Comparison of ENCODE assay signal across 10 cellular contexts in the genomic region with DNA sequence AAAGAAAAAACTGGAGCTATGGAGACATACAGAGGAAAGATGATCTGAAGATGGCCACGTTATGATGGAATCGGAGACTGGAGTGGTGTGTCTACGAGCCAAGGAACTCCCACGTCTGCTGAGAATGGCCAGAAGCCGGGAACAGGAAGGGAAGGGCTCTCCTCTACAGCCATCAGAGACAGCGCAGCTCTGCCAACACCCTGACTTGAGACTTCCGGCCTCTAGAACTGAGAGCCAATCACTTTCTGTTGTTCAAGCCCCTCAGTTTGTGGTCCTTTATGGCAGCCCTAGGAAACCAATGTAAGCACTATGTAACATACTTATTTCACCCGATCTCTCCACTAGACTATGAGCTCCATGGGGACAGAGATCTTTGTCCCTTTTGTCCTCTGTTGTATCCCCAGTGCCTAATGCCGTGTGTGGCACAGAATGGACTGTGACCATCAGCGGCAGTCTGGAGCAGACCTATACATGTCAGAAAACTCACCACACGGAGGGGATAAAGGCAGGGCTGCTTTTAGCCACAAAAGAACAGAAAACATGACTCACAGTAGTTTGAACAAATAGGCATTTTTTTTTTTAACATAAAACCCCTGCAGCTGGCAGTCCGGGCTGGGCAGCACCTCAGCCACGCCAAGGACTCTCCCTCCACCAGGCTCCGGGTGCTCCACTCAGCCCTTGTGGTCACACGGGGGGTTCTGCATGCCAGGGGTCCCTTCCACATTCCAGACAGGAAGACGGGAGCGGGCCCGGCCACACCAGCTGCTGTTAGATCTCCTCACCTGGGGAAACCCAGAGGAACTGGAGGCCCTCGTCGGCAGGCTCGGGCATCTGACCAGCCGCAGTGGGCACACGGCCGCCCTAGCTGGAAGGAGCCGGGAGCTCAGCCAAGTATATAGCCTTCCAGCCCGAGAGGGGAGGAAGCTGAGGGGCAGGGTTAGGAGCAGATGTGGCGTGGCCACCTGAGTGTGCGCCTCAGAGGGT. TPM values are rescaled to one million over a fixed set of nuclear protein-coding genes. Genes with fewer than 3 reads are reported as not detected.
DNase-seq lines count a peak whose midpoint lies in the region; ATAC-seq and TF ChIP-seq lines count a peak whose summit lies in the region.
"Had no signal": no experiment of that assay in that cellular context is flagged by ENCODE, and none has a peak within 500 bp of the region (broad histone marks: within the 10 kb centered on the region; RNA-seq: fewer than 3 reads in every experiment).

No MANE protein-coding gene starts in this region.

- H4K91ac ChIP-seq in H9 (ENCODE audit: insufficient read length, low read depth, low read length) = no peak overlapping the region

- no peak overlapping the region for H3K27ac ChIP-seq in H9 (ENCODE audit: insufficient read length, low read depth, low read length)
- H3K27ac ChIP-seq in skeletal muscle tissue (ENCODE audit: low read depth, low read length) = peak overlapping the region; percentile 60
- H3K27ac ChIP-seq: epithelial cell of prostate had no signal

- intact Hi-C loops in left ventricle myocardium superior (cut with micrococcal nuclease) = loop anchor here (10.0 kb wide), 1 partner anchor 47 kb away; no protein-coding TSS in a partner anchor

- H3K27me3 ChIP-seq in H9 (ENCODE audit: insufficient read depth, low read length) = no peaks in the 10 kb centered on the region
- H3K27me3 ChIP-seq in skeletal muscle tissue (ENCODE audit: control insufficient read depth in 3 of 3, insufficient read depth in 3 of 3, low read length in 3 of 3) = no peaks in the 10 kb centered on the region

- H3K23ac ChIP-seq in H9 (ENCODE audit: insufficient read length, low read depth, low read length) = no peak overlapping the region

- peaks cover 12 to 33% (median 14%) of the 10 kb centered on the region in 3 donors for H3K36me3 ChIP-seq in skeletal muscle tissue (ENCODE audit: control insufficient read depth in 3 of 3, insufficient read depth in 3 of 3, low read length in 3 of 3)

- no peak overlapping the region for H3K4me3 ChIP-seq in skeletal muscle tissue (ENCODE audit: low read length in 3 of 3)

- H3K18ac ChIP-seq in H9 (ENCODE audit: insufficient read length, low read depth, low read length) = no peak overlapping the region

- no peak overlapping the region for H3K56ac ChIP-seq in H9 (ENCODE audit: insufficient read length, low read depth, low read length)

- no peaks in the 10 kb centered on the region for H3K79me2 ChIP-seq in H9 (ENCODE audit: insufficient read depth, low read length)

- peak overlapping the region; percentile 72 to 94 (median 84); a peak in 5 of 7 replicates for H3K27ac Mint-ChIP-seq in H9
- peak overlapping the region; percentile 25 for H3K27ac Mint-ChIP-seq in activated T-helper 17 cell treated with anti-CD3 and anti-CD28 coated beads, Interleukin-2, amount 50 U/mL, for 72 hours

- H3T11ph ChIP-seq in H9 (ENCODE audit: low read length) = no peak overlapping the region

- H3K4me1 ChIP-seq in H9 (ENCODE audit: insufficient read depth, low read length) (peaks cover 9% of the 10 kb centered on the region; the same call in 1 of the 2 replicates), skeletal muscle tissue (ENCODE audit: control insufficient read depth in 3 of 3, insufficient read depth in 3 of 3, low read length in 3 of 3) (peaks cover 0 to 4% (median 0%) of the 10 kb centered on the region in 3 donors)

- H2BK20ac ChIP-seq in H9 (ENCODE audit: low read depth, low read length, poor library complexity, severe bottlenecking) = no peak overlapping the region

- no peak overlapping the region for H3K4me2 ChIP-seq in H9 (ENCODE audit: insufficient read depth, insufficient read length, low read length)

- H2AK5ac ChIP-seq in H9 (ENCODE audit: insufficient read length, low read length) = no peak overlapping the region

- WGBS in H9 (ENCODE audit: extremely low coverage, insufficient read length, low lambda C conversion rate) = no CpG with 5 or more reads among the region's 28 CpGs

- H4K5ac ChIP-seq in H9 (ENCODE audit: insufficient read length, low read depth, low read length) = no peak overlapping the region

- peaks cover 25 to 34% of the 10 kb centered on the region in 2 experiments for H3K4me1 Mint-ChIP-seq in H9
- H3K4me1 Mint-ChIP-seq in activated T-helper 17 cell treated with anti-CD3 and anti-CD28 coated beads, Interleukin-2, amount 50 U/mL, for 72 hours = peaks cover 6% of the 10 kb centered on the region

- H2BK120ac ChIP-seq in H9 (ENCODE audit: low read depth, low read length, poor library complexity, severe bottlenecking) = no peak overlapping the region

- peak overlapping the region; percentile 12 for H2BK12ac ChIP-seq in H9 (ENCODE audit: insufficient read length, low read depth, low read length)

- H3K9ac ChIP-seq in H9 (ENCODE audit: extremely low read depth, insufficient read length, low read length) (no peak overlapping the region), skeletal muscle tissue (ENCODE audit: low read depth in 1 of 3, low read length in 3 of 3) (no peak overlapping the region)

- no peak overlapping the region for H2BK5ac ChIP-seq in H9 (ENCODE audit: insufficient read length, low read length)

- no peak overlapping the region; a peak in 1 of 5 replicates for H3K4me3 Mint-ChIP-seq in H9
- H3K4me3 Mint-ChIP-seq in activated T-helper 17 cell treated with anti-CD3 and anti-CD28 coated beads, Interleukin-2, amount 50 U/mL, for 72 hours = peak overlapping the region; percentile 39

- peaks cover 2% of the 10 kb centered on the region for H4K20me1 ChIP-seq in H9 (ENCODE audit: control insufficient read depth, insufficient read depth, insufficient read length)

- H3K9me3 ChIP-seq in H9 (ENCODE audit: control insufficient read depth, low read depth, low read length) (no peaks in the 10 kb centered on the region), skeletal muscle tissue (ENCODE audit: control insufficient read depth in 3 of 3, low read length in 3 of 3) (no peaks in the 10 kb centered on the region)

- no peaks in the 10 kb centered on the region for H3K27me3 Mint-ChIP-seq in H9 (ENCODE audit: low read depth)
- no peaks in the 10 kb centered on the region for H3K27me3 Mint-ChIP-seq in activated T-helper 17 cell treated with anti-CD3 and anti-CD28 coated beads, Interleukin-2, amount 50 U/mL, for 72 hours

- ATAC-seq in activated T-helper 17 cell treated with anti-CD3 and anti-CD28 coated beads, Interleukin-2, amount 50 U/mL, for 72 hours (replicated peaks) = peak; percentile 89
- ATAC-seq in left ventricle myocardium superior (peak; percentile 89), HG03521 (IDR thresholded peaks at IDR 0.05; ENCODE audit: unreplicated experiment) (no peak), HG03354 (IDR thresholded peaks at IDR 0.05; ENCODE audit: poor library complexity, severe bottlenecking, unreplicated experiment) (no peak)

- no peak overlapping the region for H4K8ac ChIP-seq in H9 (replicated peaks; ENCODE audit: insufficient read length, low read depth, low read length)

- H3K23me2 ChIP-seq in H9 (ENCODE audit: insufficient read length, low read depth, low read length, poor library complexity, severe bottlenecking) = no peaks in the 10 kb centered on the region

- H3K14ac ChIP-seq in H9 (ENCODE audit: insufficient read depth, low read length) = no peak overlapping the region

- H3K79me1 ChIP-seq in H9 (ENCODE audit: insufficient read depth, low read depth, low read length, poor library complexity, severe bottlenecking) = no peaks in the 10 kb centered on the region

- no peak for TF ChIP-seq CTCF in H9 (conservative IDR thresholded peaks at IDR 0.05)

- H3K9me3 Mint-ChIP-seq in H9 = no peaks in the 10 kb centered on the region
- H3K9me3 Mint-ChIP-seq in activated T-helper 17 cell treated with anti-CD3 and anti-CD28 coated beads, Interleukin-2, amount 50 U/mL, for 72 hours = no peaks in the 10 kb centered on the region

- DNase-seq in H9 (peak; percentile 30), left ventricle myocardium superior (no peak), HT-29 (ENCODE audit: low spot score) (no peak)
- DNase-seq: NCI-H2081 treated with DMSO at 0.1 percent for 48 hours, retina had no signal

- H2AFZ ChIP-seq in H9 (ENCODE audit: low read length) = no peak overlapping the region

- H3K4ac ChIP-seq in H9 (ENCODE audit: low read depth, low read length) = no peak overlapping the region

- peaks cover 0 to 42% (median 36%) of the 10 kb centered on the region in 3 experiments; a peak in 6 of 7 replicates for H3K36me3 Mint-ChIP-seq in H9 (ENCODE audit: insufficient read depth in 1 of 3, low read depth in 3 of 3)
- peaks cover 53% of the 10 kb centered on the region for H3K36me3 Mint-ChIP-seq in activated T-helper 17 cell treated with anti-CD3 and anti-CD28 coated beads, Interleukin-2, amount 50 U/mL, for 72 hours (ENCODE audit: low read depth)

- H2BK15ac ChIP-seq in H9 (ENCODE audit: low read depth, low read length) = no peak overlapping the region

RNA-seq across cellular contexts. Expression of gene MXD3, which starts 16.1 kb away (rescaled TPM):
- total RNA-seq in H9 (2021) (9.8 and 10.9 TPM in 2 replicates), left ventricle myocardium superior (1.7 TPM), skeletal muscle tissue (5.7 TPM)
- 10 to 100 TPM; 21.9 to 26.0 TPM for total RNA-seq in activated T-helper 17 cell treated with anti-CD3 and anti-CD28 coated beads, Interleukin-2, amount 50 U/mL, for 72 hours
- 55.7 and 75.5 TPM in 2 replicates for total RNA-seq in HT-29 (2014; rRNA removed; shearing (Covaris generic))

RNA-seq across cellular contexts. Expression of gene LMAN2, which starts 23.6 kb away (rescaled TPM):
- 105 and 106 TPM in 2 replicates for total RNA-seq in H9 (2021)
- 100 to 1,000 TPM in 1 of 2 donors, 10 to 100 TPM in 1; 94.3 to 122 TPM for total RNA-seq in activated T-helper 17 cell treated with anti-CD3 and anti-CD28 coated beads, Interleukin-2, amount 50 U/mL, for 72 hours
- 61.2 TPM for total RNA-seq in left ventricle myocardium superior
- total RNA-seq in skeletal muscle tissue = 124 TPM
- total RNA-seq in HT-29 (2014; rRNA removed; shearing (Covaris generic)) = 234 and 262 TPM in 2 replicates

RNA-seq across cellular contexts. Expression of gene PRELID1, which starts 24.2 kb away (rescaled TPM):
- total RNA-seq in H9 (2021) (212 and 213 TPM in 2 replicates), left ventricle myocardium superior (35.2 TPM), skeletal muscle tissue (39.1 TPM)
- total RNA-seq in activated T-helper 17 cell treated with anti-CD3 and anti-CD28 coated beads, Interleukin-2, amount 50 U/mL, for 72 hours = 100 to 1,000 TPM; 142 to 314 TPM
- 556 and 582 TPM in 2 replicates for total RNA-seq in HT-29 (2014; rRNA removed; shearing (Covaris generic))

RNA-seq across cellular contexts. Expression of gene RAB24, which starts 24.3 kb away (rescaled TPM):
- total RNA-seq in H9 (2021) (17.6 and 18.6 TPM in 2 replicates), left ventricle myocardium superior (21.6 TPM), skeletal muscle tissue (12.0 TPM)
- total RNA-seq in activated T-helper 17 cell treated with anti-CD3 and anti-CD28 coated beads, Interleukin-2, amount 50 U/mL, for 72 hours = 10 to 100 TPM; 21.5 to 28.7 TPM
- 33.7 and 33.8 TPM in 2 replicates for total RNA-seq in HT-29 (2014; rRNA removed; shearing (Covaris generic))

RNA-seq across cellular contexts. Expression of gene RGS14, which starts 29.9 kb away (rescaled TPM):
- 12.3 and 16.4 TPM in 2 replicates for total RNA-seq in H9 (2021)
- 100 to 1,000 TPM in 1 of 2 donors, 10 to 100 TPM in 1; 45.5 to 102 TPM for total RNA-seq in activated T-helper 17 cell treated with anti-CD3 and anti-CD28 coated beads, Interleukin-2, amount 50 U/mL, for 72 hours
- 2.0 TPM for total RNA-seq in left ventricle myocardium superior
- total RNA-seq in skeletal muscle tissue = 12.5 TPM
- total RNA-seq in HT-29 (2014; rRNA removed; shearing (Covaris generic)) = 48.9 and 58.3 TPM in 2 replicates

Comparison
In these comparisons a context has a peak if more than half of its experiments do, and no peak if none do; other contexts are left out.
1. ATAC-seq: peak in activated T-helper 17 cell treated with anti-CD3 and anti-CD28 coated beads, Interleukin-2, amount 50 U/mL, for 72 hours (single experiment) and left ventricle myocardium superior (single experiment); none in HG03521 (single experiment) and HG03354 (single experiment).